Comparison of ENCODE assay signal across 19 cellular contexts in the genomic region with DNA sequence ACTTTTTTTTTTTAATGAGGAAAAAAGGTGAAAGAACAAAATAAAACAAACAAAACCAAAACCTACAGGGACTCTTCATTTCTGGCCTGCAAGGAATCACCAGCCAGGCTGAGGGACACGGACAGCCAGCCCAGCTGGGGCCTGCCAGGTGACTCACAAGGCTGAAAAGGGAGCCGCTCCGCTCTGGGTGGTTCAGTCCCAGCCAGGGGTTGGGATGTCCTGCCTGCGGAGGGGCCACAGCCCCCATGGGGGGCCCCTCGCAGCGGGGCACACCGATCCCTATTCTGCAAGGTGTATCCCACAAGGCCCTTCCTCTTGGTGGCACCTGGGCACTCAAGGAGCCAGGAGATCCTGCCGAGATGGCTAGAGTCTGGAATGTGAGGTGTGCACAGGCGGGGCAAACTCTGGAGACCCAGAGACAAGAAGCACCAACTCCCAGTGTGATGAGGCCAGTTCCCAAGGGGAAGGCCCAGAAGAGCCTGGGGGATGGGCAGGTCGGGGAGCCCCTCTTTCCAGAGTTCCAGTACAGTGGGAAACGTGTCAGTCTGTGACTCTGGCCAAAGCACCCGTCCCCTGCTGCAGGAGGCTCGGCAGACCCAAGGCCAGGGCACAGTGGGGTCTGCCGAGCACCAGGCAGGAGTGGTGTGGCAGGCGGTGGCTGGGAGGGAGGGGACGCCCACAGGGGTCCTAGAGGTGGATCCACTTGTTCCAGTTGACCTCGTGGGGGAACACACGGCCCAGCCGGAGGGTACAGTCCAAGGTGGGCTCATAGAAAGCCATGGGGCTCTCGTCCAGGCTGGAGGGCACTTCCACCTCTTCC. TPM values are rescaled to one million over a fixed set of nuclear protein-coding genes. Genes with fewer than 3 reads are reported as not detected.
DNase-seq lines count a peak whose midpoint lies in the region; ATAC-seq, FAIRE-seq and TF ChIP-seq lines count a peak whose summit lies in the region.
"Had no signal": no experiment of that assay in that cellular context is flagged by ENCODE, and none has a peak within 500 bp of the region (broad histone marks: within the 10 kb centered on the region; RNA-seq: fewer than 3 reads in every experiment).

No MANE protein-coding gene starts in this region.

- peaks cover 0 to 2% (median 0%) of the 10 kb centered on the region in 6 donors for H3K9me3 Mint-ChIP-seq in immature natural killer cell
- H3K9me3 Mint-ChIP-seq: activated naive CD8-positive, alpha-beta T cell treated with anti-CD3 and anti-CD28 coated beads for 36 hours; brain had no signal

- H3K36me3 Mint-ChIP-seq in immature natural killer cell, result peaks cover 26 to 35% (median 26%) of the 10 kb centered on the region in 3 donors

- peaks cover 3 to 70% (median 42%) of the 10 kb centered on the region in 9 donors for H3K36me3 ChIP-seq in heart right ventricle
- peaks cover 45% of the 10 kb centered on the region; the same call in 2 of the 3 replicates for H3K36me3 ChIP-seq in K562 (ENCODE audit: control insufficient read depth, insufficient read depth, low read length)
- peaks cover 0 to 71% (median 60%) of the 10 kb centered on the region in 6 donors for H3K36me3 ChIP-seq in spleen

- intact Hi-C loops in heart right ventricle (cut with DNase I), result no loop called here
- intact Hi-C loops in left ventricle myocardium superior (cut with micrococcal nuclease), result no loop called here
- intact Hi-C loops in K562 (cut with micrococcal nuclease), result no loop called here
- intact Hi-C loops in spleen (cut with DNase I; ENCODE audit: low total_unique reads), result no loop called here

- H3K4me2 ChIP-seq in K562 (ENCODE audit: insufficient read depth, low read length), result no peak overlapping the region

- H3K4me3 ChIP-seq in heart right ventricle (no peak overlapping the region), K562 (no peak overlapping the region), spleen (no peak overlapping the region)

- H3K9me1 ChIP-seq in K562 (ENCODE audit: control insufficient read depth, insufficient read depth, low read length), result no peaks in the 10 kb centered on the region

- TF ChIP-seq POLR2A in K562 (conservative IDR thresholded peaks at IDR 0.05), result no peak
- TF ChIP-seq POLR2A in spleen (IDR thresholded peaks at IDR 0.05), result no peak

- H3K4me1 Mint-ChIP-seq in immature natural killer cell, result peaks cover 53 to 58% of the 10 kb centered on the region in 2 donors

- FAIRE-seq in K562 (lab: Jason Lieb, UNC), result no peak

- peaks cover 15 to 32% (median 30%) of the 10 kb centered on the region in 3 donors for H3K27me3 Mint-ChIP-seq in immature natural killer cell (ENCODE audit: low read depth in 3 of 3)
- H3K27me3 Mint-ChIP-seq: activated naive CD8-positive, alpha-beta T cell treated with anti-CD3 and anti-CD28 coated beads for 36 hours; brain had no signal

- H3K4me1 ChIP-seq in heart right ventricle (peaks cover 4 to 42% (median 32%) of the 10 kb centered on the region in 9 donors), K562 (replicated peaks in 1 of 2; ENCODE audit: control insufficient read depth in 2 of 2, insufficient read depth in 2 of 2, low read length in 2 of 2) (peaks cover 0 to 7% of the 10 kb centered on the region in 2 experiments; a peak in 2 of 5 replicates), spleen (peaks cover 7 to 63% (median 28%) of the 10 kb centered on the region in 6 donors)

- H3K9me3 ChIP-seq in heart right ventricle (no peaks in the 10 kb centered on the region), K562 (replicated peaks; ENCODE audit: control insufficient read depth, insufficient read depth, low read depth, low read length) (no peaks in the 10 kb centered on the region), spleen (no peaks in the 10 kb centered on the region)

- H3K27ac Mint-ChIP-seq in immature natural killer cell, result peak overlapping the region; percentile 83 to 99 (median 96)
- H3K27ac Mint-ChIP-seq: activated naive CD8-positive, alpha-beta T cell treated with anti-CD3 and anti-CD28 coated beads for 36 hours had no signal

- TF ChIP-seq EP300 in K562 (IDR thresholded peaks at IDR 0.05; ENCODE audit: low read length), result no peak

- H4K20me1 ChIP-seq in K562 (replicated peaks; ENCODE audit: control insufficient read depth, insufficient read depth, low read length), result no peaks in the 10 kb centered on the region; the same call in 1 of the 2 replicates

- in situ Hi-C loops in K562 (cut with MboI), result no loop called here

- TF ChIP-seq RAD21 in K562 (CRISPR knock-in tag; conservative IDR thresholded peaks at IDR 0.05 in 1 of 2, IDR thresholded peaks at IDR 0.05 in 1 of 2), result no peak

- H3K27ac ChIP-seq in heart right ventricle (peak overlapping the region in 7 of 10 donors; percentile 4 to 73 (median 45)), K562 (ENCODE audit: extremely low read depth, low read depth, low read length) (no peak overlapping the region), spleen (peak overlapping the region in 1 of 8 donors; percentile 84)

- H3K9ac ChIP-seq in K562 (ENCODE audit: insufficient read depth in 1 of 2, low read depth in 2 of 2, low read length in 2 of 2), result no peak overlapping the region; a peak in 1 of 4 replicates

- no peak overlapping the region for H2AFZ ChIP-seq in K562 (ENCODE audit: low read depth, low read length)

- peak overlapping the region in 4 of 5 donors; percentile 24 to 53 (median 40) for H3K4me3 Mint-ChIP-seq in immature natural killer cell
- H3K4me3 Mint-ChIP-seq: activated naive CD8-positive, alpha-beta T cell treated with anti-CD3 and anti-CD28 coated beads for 36 hours; brain had no signal

- H3K27me3 ChIP-seq in heart right ventricle (no peaks in the 10 kb centered on the region), K562 (ENCODE audit: control insufficient read depth in 2 of 2, insufficient read depth in 2 of 2, low read length in 2 of 2) (no peaks in the 10 kb centered on the region), spleen (replicated peaks in 1 of 7) (no peaks in the 10 kb centered on the region)

- ATAC-seq in heart right ventricle, result peak in 5 of 8 donors; percentile 6 to 29 (median 14)
- ATAC-seq in left ventricle myocardium superior, result no peak
- ATAC-seq in K562, result no peak
- no peak for ATAC-seq in HG02852 (IDR thresholded peaks at IDR 0.05; ENCODE audit: unreplicated experiment)

- no TSS peak for BruUV-seq in K562 (replicated peaks; lab: Mats Ljungman, UMichigan)

- CTCF ChIA-PET in K562 (lab: Yijun Ruan, JAX; ENCODE audit: low intra/inter-chr PET ratio), result no interaction called here

- POLR2A ChIA-PET in K562 (lab: Yijun Ruan, JAX), result no interaction called here

- no peaks in the 10 kb centered on the region for H3K79me2 ChIP-seq in K562 (ENCODE audit: control insufficient read depth, insufficient read depth, low read length)

- WGBS in heart right ventricle, 2 donors, result 75% methylated on average over 20 of the region's 20 CpGs
- WGBS in K562 (ENCODE audit: insufficient coverage, low coverage, missing lambda C conversion rate), result 72% methylated on average over 14 of the region's 20 CpGs
- 84 to 92% (median 91%) methylated on average over 20 of the region's 20 CpGs for WGBS in spleen, 5 donors

- no peak for TF ChIP-seq CTCF in heart right ventricle (IDR thresholded peaks at IDR 0.05)
- TF ChIP-seq CTCF in K562 (IDR thresholded peaks at IDR 0.05 in 2 of 3, conservative IDR thresholded peaks at IDR 0.05 in 1 of 3; ENCODE audit: insufficient read depth in 2 of 3, low read depth in 1 of 3, low read length in 3 of 3), result no peak
- no peak for TF ChIP-seq CTCF in spleen (IDR thresholded peaks at IDR 0.05 in 8 of 11, conservative IDR thresholded peaks at IDR 0.05 in 3 of 11)

- DNase-seq in heart right ventricle, result no peak
- DNase-seq in left ventricle myocardium superior, result no peak
- DNase-seq in K562 (ENCODE audit: extremely low read depth in 1 of 4, low spot score in 3 of 4), result no peak
- DNase-seq in immature natural killer cell, result no peak
- peak; percentile 68 for DNase-seq in spleen
- DNase-seq in islet precursor cell, result no peak
- DNase-seq in SKM-1 (lab: John Stamatoyannopoulos, UW; ENCODE audit: unreplicated experiment), result no peak
- DNase-seq: activated CD4-positive, alpha-beta T cell treated with anti-CD3 and anti-CD28 coated beads, Interleukin-2, amount 50 U/mL, for 1 hour; activated naive CD8-positive, alpha-beta T cell treated with anti-CD3 and anti-CD28 coated beads for 36 hours; activated T-cell treated with anti-CD3 and anti-CD28 coated beads, Interleukin-2, amount 50 U/mL, for 48 hours; H7; left cardiac atrium; NCI-H187 treated with DMSO at 0.1 percent for 48 hours; occipital lobe; stimulated activated CD4-positive, alpha-beta T cell treated with anti-CD3 and anti-CD28 coated beads, Interleukin-1b, Interleukin-23, amount 100 ng/mL, for 48 hours; SW 1271 had no signal

TF ChIP-seq in K562, 482 proteins besides CTCF, POLR2A, EP300 and RAD21:
- TF ChIP-seq POLR2G (IDR thresholded peaks at IDR 0.05; ENCODE audit: low read depth, low read length) (0 out of 2 replicates have a peak, but pooled peaks have one; percentile 22), KLF10 (CRISPR knock-in tag; IDR thresholded peaks at IDR 0.05) (no peak)
TF ChIP-seq in K562: peak in this region for 1.

RNA-seq across cellular contexts. Expression of a gene that starts 58.9 kb away (rescaled TPM):
- total RNA-seq in heart right ventricle (1 to 10 TPM in 1 of 10 donors, under 1 TPM in 8, not detected in 1; 0.06 to 3.6 (median 0.15) TPM), left ventricle myocardium superior (0.07 TPM), K562 (2014; rRNA removed) (0.14 and 0.33 TPM in 2 replicates), K562 (2014; rRNA removed; fragmentation: Illumina TruSeq; extraction: Trizol) (0.22 TPM in 2 replicates), K562 (2015; rRNA removed; fragmentation: Illumina TruSeq; extraction: Trizol) (0.11 and 0.19 TPM in 2 replicates), K562 (2021) (0.29 and 0.51 TPM in 2 replicates), spleen (10 to 100 TPM in 6 of 7 donors, 1 to 10 TPM in 1; 8.7 to 19.7 (median 13.0) TPM)
- polyA plus RNA-seq in heart right ventricle (under 1 TPM in 1 of 2 donors, not detected in 1; 0.07 TPM), K562 (2011; rRNA removed) (0.21 and 0.46 TPM in 2 replicates), K562 (2014; fragmentation: Illumina TruSeq; extraction: Trizol) (0.34 and 0.46 TPM in 2 replicates), K562 (2014; fragmentation: Nextera tagmentation; extraction: Ambion mirVana) (under 1 TPM in 1 of 2 experiments, not detected in 1; 0.04 TPM), K562 (2014; rRNA removed) (0.15 and 0.62 TPM in 2 replicates), immature natural killer cell (10 to 100 TPM; 27.5 to 59.7 (median 49.6) TPM), spleen (1 to 10 TPM; 2.7 to 6.0 (median 3.3) TPM)
- total RNA-seq in K562 (2011; cell fraction: chromatin; rRNA removed; ENCODE audit: low replicate concordance), result 1.4 and 2.4 TPM in 2 replicates
- 2.1 and 2.3 TPM in 2 replicates for total RNA-seq in K562 (2011; cell fraction: nucleolus; rRNA removed)
- 1.6 and 2.1 TPM in 2 replicates for total RNA-seq in K562 (2011; cell fraction: nucleoplasm; rRNA removed)
- polyA plus RNA-seq in K562 (2011; cell fraction: cytosol; rRNA removed), result 0.15 and 0.58 TPM in 2 replicates
- polyA plus RNA-seq in K562 (2011; cell fraction: nucleus; rRNA removed), result 0.27 and 0.67 TPM in 2 replicates
- 0.42 and 3.6 TPM in 2 replicates for polyA plus RNA-seq in K562 (2012)
- polyA minus RNA-seq in K562 (2011; rRNA and poly(A)+ RNA removed), result 0.63 and 0.74 TPM in 2 replicates
- polyA minus RNA-seq in K562 (2011; cell fraction: cytosol; rRNA and poly(A)+ RNA removed), result 0.38 TPM in 1 of 2 replicates, not detected in the other
- 0.44 and 0.94 TPM in 2 replicates for polyA minus RNA-seq in K562 (2011; cell fraction: nucleus; rRNA and poly(A)+ RNA removed)
- total RNA-seq: Daoy, occipital lobe had no signal

Comparison
In these comparisons a context has a peak if more than half of its experiments do, and no peak if none do; other contexts are left out.
1. ATAC-seq: peak in heart right ventricle (5 of 8); none in left ventricle myocardium superior (single experiment), K562 (single experiment) and HG02852 (single experiment).